8 cellular contexts compared by ENCODE assay signal in genomic region chr1:77282866-77283539, GRCh38. TPM values are rescaled to one million over a fixed set of nuclear protein-coding genes. Genes with fewer than 3 reads are reported as not detected.
DNase-seq lines count a peak whose midpoint lies in the region; TF ChIP-seq lines count a peak whose summit lies in the region.

No MANE protein-coding gene starts in this region.

- TF ChIP-seq EP300 in transverse colon (IDR thresholded peaks at IDR 0.05; ENCODE audit: low read depth): no peak

- peak overlapping the region; percentile 3; the same call in 1 of the 2 replicates for H3K9ac ChIP-seq in HUES48 (ENCODE audit: low read depth, low read length)

- DNase-seq in A673 (ENCODE audit: low spot score) (no peak), right atrium auricular region (ENCODE audit: low spot score) (no peak), retinal pigment epithelial cell (ENCODE audit: low read depth) (no peak), transverse colon (no peak), HuH-7 (ENCODE audit: low spot score) (no peak), GM10248 (ENCODE audit: extremely low spot score) (no peak)
- DNase-seq in activated T-cell treated with anti-CD3 and anti-CD28 coated beads, Interleukin-2, amount 50 U/mL, for 48 hours: peak; percentile 47 to 50

- TF ChIP-seq CTCF in A673 (conservative IDR thresholded peaks at IDR 0.05; ENCODE audit: low read depth, low read length): no peak
- no peak for TF ChIP-seq CTCF in right atrium auricular region (IDR thresholded peaks at IDR 0.05)
- TF ChIP-seq CTCF in retinal pigment epithelial cell (conservative IDR thresholded peaks at IDR 0.05; ENCODE audit: low read depth, low read length): no peak
- no peak for TF ChIP-seq CTCF in transverse colon (IDR thresholded peaks at IDR 0.05)
- TF ChIP-seq CTCF in GM10248 (IDR thresholded peaks at IDR 0.05; ENCODE audit: control extremely low read depth, extremely low read depth, low read depth, missing control alignments): no peak

- peaks cover 24% of the 10 kb centered on the region for H3K27me3 ChIP-seq in A673 (replicated peaks; ENCODE audit: insufficient read depth, low read depth, low read length, poor library complexity)
- peaks cover 51% of the 10 kb centered on the region for H3K27me3 ChIP-seq in HUES48 (ENCODE audit: control insufficient read depth, insufficient read depth, low read length)
- peaks cover 0 to 3% of the 10 kb centered on the region in 2 donors for H3K27me3 ChIP-seq in right atrium auricular region
- H3K27me3 ChIP-seq in transverse colon: peaks cover 59% of the 10 kb centered on the region

- 0 to 13% methylated on average over 1 to 22 of the region's 22 CpGs for WGBS in transverse colon (ENCODE audit: low coverage in 1 of 2), 2 donors

- H3K4me3 ChIP-seq in A673 (ENCODE audit: low read depth, low read length, poor library complexity, severe bottlenecking) (peak overlapping the region; percentile 53), HUES48 (ENCODE audit: low read depth, low read length) (peak overlapping the region; percentile 67), right atrium auricular region (peak overlapping the region; percentile 35 to 57), retinal pigment epithelial cell (ENCODE audit: low read length) (peak overlapping the region; percentile 64), transverse colon (peak overlapping the region in 2 of 4 donors; percentile 41 to 57)

- H3K36me3 ChIP-seq in A673 (ENCODE audit: insufficient read depth, low read length, poor library complexity, severe bottlenecking) (no peaks in the 10 kb centered on the region), HUES48 (ENCODE audit: control insufficient read depth, insufficient read depth, low read length) (no peaks in the 10 kb centered on the region), right atrium auricular region (no peaks in the 10 kb centered on the region), transverse colon (no peaks in the 10 kb centered on the region)

- in situ Hi-C loops in transverse colon (cut with MboI; ENCODE audit: low pct_ligation_motif_present in 1 of 4, low pct_unique_long_range_greater_than_20kb in 1 of 4, low sequenced_read_pairs in 3 of 4): no loop called here

- CTCF ChIA-PET in A673 (lab: Charles Lee): no interaction called here
- CTCF ChIA-PET in GM10248 (lab: Yijun Ruan, JAX): no interaction called here

- H3K27ac ChIP-seq in A673 (ENCODE audit: low read depth, low read length, poor library complexity, severe bottlenecking) (no peak overlapping the region), HUES48 (ENCODE audit: low read depth, low read length) (peak overlapping the region; percentile 19), right atrium auricular region (no peak overlapping the region), transverse colon (no peak overlapping the region)

- no peaks in the 10 kb centered on the region for H3K9me3 ChIP-seq in A673 (ENCODE audit: low read depth, low read length, poor library complexity, severe bottlenecking)
- no peaks in the 10 kb centered on the region for H3K9me3 ChIP-seq in HUES48 (ENCODE audit: control insufficient read depth, insufficient read depth, low read length)
- no peaks in the 10 kb centered on the region for H3K9me3 ChIP-seq in right atrium auricular region
- H3K9me3 ChIP-seq in transverse colon: no peaks in the 10 kb centered on the region

- intact Hi-C loops in A673 (cut with micrococcal nuclease; ENCODE audit: unreplicated experiment) (loop anchor here (10.0 kb wide), 1 partner anchor 252 kb away; no protein-coding TSS in a partner anchor), transverse colon (cut with DNase I; ENCODE audit: low total_unique reads) (no loop called here)

- H3K4me1 ChIP-seq in A673 (ENCODE audit: insufficient read depth, low read length, poor library complexity, severe bottlenecking) (peaks cover 2% of the 10 kb centered on the region), HUES48 (ENCODE audit: control insufficient read depth, insufficient read depth, low read length) (peaks cover 13% of the 10 kb centered on the region), right atrium auricular region (peaks cover 0 to 14% of the 10 kb centered on the region in 2 donors), transverse colon (peaks cover 0 to 12% (median 5%) of the 10 kb centered on the region in 4 donors)

- no TSS peak for BruUV-seq in A673 (replicated peaks; lab: Mats Ljungman, UMichigan)

- no peak for TF ChIP-seq POLR2A in transverse colon (IDR thresholded peaks at IDR 0.05)

- POLR2A ChIA-PET in A673 (lab: Charles Lee; ENCODE audit: low non-redundant PET) (no interaction called here), GM10248 (lab: Yijun Ruan, JAX) (no interaction called here)

RNA-seq across cellular contexts. Expression of gene AK5, which starts 1.2 kb away (rescaled TPM):
- total RNA-seq in A673 (2021) (0.47 and 0.94 TPM in 2 replicates), right atrium auricular region (1 to 10 TPM; 2.2 to 2.8 TPM), transverse colon (1 to 10 TPM in 1 of 4 donors, under 1 TPM in 1, not detected in 2; 0.79 to 4.1 TPM)

Comparison
In these comparisons a context has a peak if more than half of its experiments do, and no peak if none do; other contexts are left out.
1. DNase-seq: peak in activated T-cell treated with anti-CD3 and anti-CD28 coated beads, Interleukin-2, amount 50 U/mL, for 48 hours (2 of 2); none in A673 (single experiment), right atrium auricular region (single experiment), retinal pigment epithelial cell (single experiment), transverse colon (single experiment), HuH-7 (single experiment) and GM10248 (single experiment).